ENCODE assay signal across 22 cellular contexts in genomic region chr15:69526086-69526485, GRCh38.
DNase-seq lines count a peak whose midpoint lies in the region; ATAC-seq and TF ChIP-seq lines count a peak whose summit lies in the region.
"Had no signal": no experiment of that assay in that cellular context is flagged by ENCODE, and none has a peak within 500 bp of the region (broad histone marks: within the 10 kb centered on the region; RNA-seq: fewer than 3 reads in every experiment).

No MANE protein-coding gene starts in this region.

- H3K9me3 Mint-ChIP-seq in brain, result peaks cover 0 to 12% (median 0%) of the 10 kb centered on the region in 5 experiments
- H3K9me3 Mint-ChIP-seq: activated naive CD4-positive, alpha-beta T cell treated with anti-CD3 and anti-CD28 coated beads, Interleukin-2, amount 50 U/mL, for 24 hours; activated T-cell treated with anti-CD3 and anti-CD28 coated beads, Interleukin-2, amount 50 U/mL, for 4 hours had no signal

- no peaks in the 10 kb centered on the region for H4K20me1 ChIP-seq in smooth muscle cell (ENCODE audit: low read depth)

- H3K27me3 Mint-ChIP-seq in brain, result peaks cover 13% of the 10 kb centered on the region
- H3K27me3 Mint-ChIP-seq: activated naive CD4-positive, alpha-beta T cell treated with anti-CD3 and anti-CD28 coated beads, Interleukin-2, amount 50 U/mL, for 24 hours had no signal

- H3K9me3 ChIP-seq in HUES48 (ENCODE audit: control insufficient read depth, insufficient read depth, low read length) (no peaks in the 10 kb centered on the region), aorta (ENCODE audit: control insufficient read depth, low read length) (no peaks in the 10 kb centered on the region), smooth muscle cell (replicated peaks; ENCODE audit: low read depth) (no peaks in the 10 kb centered on the region), Peyer's patch (no peaks in the 10 kb centered on the region)
- H3K9me3 ChIP-seq: colonic mucosa, mucosa of descending colon had no signal

- peaks cover 78% of the 10 kb centered on the region for H3K4me1 Mint-ChIP-seq in brain
- H3K4me1 Mint-ChIP-seq: activated naive CD4-positive, alpha-beta T cell treated with anti-CD3 and anti-CD28 coated beads, Interleukin-2, amount 50 U/mL, for 24 hours; B cell had no signal

- H3K9ac ChIP-seq in HUES48 (ENCODE audit: low read depth, low read length), result no peak overlapping the region
- no peak overlapping the region for H3K9ac ChIP-seq in smooth muscle cell (ENCODE audit: low read depth)

- peak; percentile 30 for ATAC-seq in aorta (ENCODE audit: low FRiP score)
- ATAC-seq: activated CD4-positive, CD25-positive, alpha-beta regulatory T cell treated with anti-CD3 and anti-CD28 coated beads, Interleukin-2, amount 50 U/mL, for 24 hours; activated T-cell treated with anti-CD3 and anti-CD28 coated beads, Interleukin-2, amount 50 U/mL, for 4 hours; foreskin keratinocyte; mucosa of descending colon; SK-N-SH treated with all-trans-retinoic acid at 6 μM for 48 hours had no signal

- H2AFZ ChIP-seq in smooth muscle cell (ENCODE audit: low read depth), result no peak overlapping the region
- H2AFZ ChIP-seq: PC-9 had no signal

- H3K36me3 ChIP-seq in HUES48 (ENCODE audit: control insufficient read depth, insufficient read depth, low read length) (no peaks in the 10 kb centered on the region), aorta (ENCODE audit: control insufficient read depth in 1 of 2, insufficient read depth in 2 of 2, low read length in 1 of 2) (no peaks in the 10 kb centered on the region), smooth muscle cell (ENCODE audit: low read depth) (no peaks in the 10 kb centered on the region), Peyer's patch (no peaks in the 10 kb centered on the region)
- H3K36me3 ChIP-seq: colonic mucosa, tibial artery had no signal

- H3K27ac Mint-ChIP-seq in brain, result peak overlapping the region in 3 of 5 experiments; percentile 75 to 87 (median 76)
- H3K27ac Mint-ChIP-seq: activated naive CD4-positive, alpha-beta T cell treated with anti-CD3 and anti-CD28 coated beads, Interleukin-2, amount 50 U/mL, for 24 hours; B cell had no signal

- intact Hi-C loops in aorta (cut with DNase I), result no loop called here

- no peaks in the 10 kb centered on the region for H3K36me3 Mint-ChIP-seq in brain
- H3K36me3 Mint-ChIP-seq: activated naive CD4-positive, alpha-beta T cell treated with anti-CD3 and anti-CD28 coated beads, Interleukin-2, amount 50 U/mL, for 24 hours had no signal

- peak; percentile 70 for DNase-seq in kidney tubule cell (ENCODE audit: low spot score)
- DNase-seq in aorta, result peak in 1 of 2 donors; percentile 58
- no peak for DNase-seq in smooth muscle cell (lab: John Stamatoyannopoulos, UW; ENCODE audit: unreplicated experiment)
- no peak for DNase-seq in activated naive CD4-positive, alpha-beta T cell (lab: John Stamatoyannopoulos, UW)
- no peak for DNase-seq in Peyer's patch
- DNase-seq: activated T-cell treated with anti-CD3 and anti-CD28 coated beads, Interleukin-2, amount 50 U/mL, for 4 hours; Calu3; colonic mucosa; foreskin keratinocyte; mucosa of descending colon; NCI-H82; PC-9; stimulated activated CD4-positive, alpha-beta T cell treated with anti-CD3 and anti-CD28 coated beads, Interleukin-1b, Interleukin-23, amount 100 ng/mL, for 48 hours; stimulated activated naive CD4-positive, alpha-beta T cell treated with Interleukin-2 at 50 U/mL for 16 hours; T-helper 9 cell had no signal

- H3K4me2 ChIP-seq in smooth muscle cell, result no peak overlapping the region
- H3K4me2 ChIP-seq: PC-9 had no signal

- H3K4me1 ChIP-seq in HUES48 (ENCODE audit: control insufficient read depth, insufficient read depth, low read length) (peaks cover 20% of the 10 kb centered on the region), aorta (ENCODE audit: control insufficient read depth in 1 of 2, insufficient read depth in 2 of 2, low read length in 2 of 2) (no peaks in the 10 kb centered on the region), smooth muscle cell (ENCODE audit: low read depth) (peaks cover 33% of the 10 kb centered on the region), Peyer's patch (peaks cover 0 to 21% (median 3%) of the 10 kb centered on the region in 4 donors)
- H3K4me1 ChIP-seq: foreskin keratinocyte, tibial artery had no signal

- no peaks in the 10 kb centered on the region for H3F3A ChIP-seq in smooth muscle cell (ENCODE audit: low read depth)

- H3K4me3 ChIP-seq in HUES48 (ENCODE audit: low read depth, low read length), result no peak overlapping the region
- no peak overlapping the region for H3K4me3 ChIP-seq in aorta (ENCODE audit: low read length in 2 of 2)
- no peak overlapping the region for H3K4me3 ChIP-seq in smooth muscle cell
- H3K4me3 ChIP-seq in Peyer's patch, result no peak overlapping the region
- H3K4me3 ChIP-seq: colonic mucosa, mucosa of descending colon, PC-9, tibial artery had no signal

- no peak overlapping the region for H3K4me3 Mint-ChIP-seq in brain
- H3K4me3 Mint-ChIP-seq: activated naive CD4-positive, alpha-beta T cell treated with anti-CD3 and anti-CD28 coated beads, Interleukin-2, amount 50 U/mL, for 24 hours; activated T-cell treated with anti-CD3 and anti-CD28 coated beads, Interleukin-2, amount 50 U/mL, for 4 hours; B cell had no signal

- TF ChIP-seq POLR2A in Peyer's patch (IDR thresholded peaks at IDR 0.05), result no peak

- TF ChIP-seq CTCF in brain (conservative IDR thresholded peaks at IDR 0.05), result no peak
- TF ChIP-seq CTCF in smooth muscle cell (IDR thresholded peaks at IDR 0.05; ENCODE audit: borderline replicate concordance, insufficient read depth, poor library complexity, severe bottlenecking), result no peak
- no peak for TF ChIP-seq CTCF in Peyer's patch (IDR thresholded peaks at IDR 0.05)

- WGBS in aorta, 2 donors, result 45 to 54% methylated on average over 9 of the region's 9 CpGs
- WGBS in smooth muscle cell (ENCODE audit: low lambda C conversion rate), result 66% methylated on average over 9 of the region's 9 CpGs

- no peaks in the 10 kb centered on the region for H3K79me2 ChIP-seq in smooth muscle cell (ENCODE audit: low read depth)

- no peaks in the 10 kb centered on the region for H3K27me3 ChIP-seq in HUES48 (ENCODE audit: control insufficient read depth, insufficient read depth, low read length)
- no peaks in the 10 kb centered on the region for H3K27me3 ChIP-seq in aorta (ENCODE audit: control insufficient read depth in 1 of 2, insufficient read depth in 2 of 2, low read length in 1 of 2)
- H3K27me3 ChIP-seq in smooth muscle cell (ENCODE audit: low read depth), result no peaks in the 10 kb centered on the region
- no peaks in the 10 kb centered on the region for H3K27me3 ChIP-seq in Peyer's patch
- H3K27me3 ChIP-seq: colonic mucosa, tibial artery had no signal

- H3K27ac ChIP-seq in HUES48 (ENCODE audit: low read depth, low read length), result peak overlapping the region; percentile 29
- H3K27ac ChIP-seq in aorta (ENCODE audit: low read depth in 1 of 2, low read length in 2 of 2), result no peak overlapping the region
- no peak overlapping the region for H3K27ac ChIP-seq in smooth muscle cell (ENCODE audit: low read depth)
- H3K27ac ChIP-seq in Peyer's patch, result no peak overlapping the region
- H3K27ac ChIP-seq: colonic mucosa, foreskin keratinocyte, PC-9, tibial artery had no signal
